Comparison of ENCODE assay signal across 10 cellular contexts in the genomic region with DNA sequence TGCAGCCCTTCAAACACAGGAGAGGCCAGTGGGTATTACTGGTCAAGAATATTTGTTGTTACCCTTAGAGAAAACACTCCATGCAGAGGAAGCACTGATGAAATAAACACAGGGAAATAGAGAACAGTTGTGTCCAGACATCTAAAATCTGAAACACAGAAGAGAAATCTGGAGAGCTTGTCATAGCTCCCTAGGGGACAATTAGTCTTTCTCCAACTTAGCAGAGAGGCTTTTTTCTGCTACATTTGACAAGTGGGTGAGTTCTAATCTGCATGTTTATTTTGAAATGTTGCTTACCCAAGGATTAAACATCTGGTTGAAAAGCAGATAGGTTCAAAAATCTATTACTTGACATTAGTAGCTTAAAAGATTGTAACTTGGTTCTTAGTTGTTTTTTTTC.
"Had no signal": no experiment of that assay in that cellular context is flagged by ENCODE, and none has a peak within 500 bp of the region (broad histone marks: within the 10 kb centered on the region; RNA-seq: fewer than 3 reads in every experiment).

No MANE protein-coding gene starts in this region.

- DNase-seq: activated naive CD8-positive, alpha-beta T cell treated with anti-CD3 and anti-CD28 coated beads for 36 hours; hypothalamus; kidney glomerular epithelial cell; ovary; right lobe of liver; spleen; T1000; trophoblast cell had no signal

- H3K9me3 ChIP-seq: ovary, right lobe of liver, suprapubic skin had no signal

- H3K27me3 ChIP-seq: ovary, right lobe of liver, spleen, suprapubic skin had no signal

- H3K4me3 ChIP-seq: coronary artery, ovary, right lobe of liver, spleen, suprapubic skin had no signal

- H3K36me3 ChIP-seq: ovary, right lobe of liver, spleen, suprapubic skin had no signal

- H3K27ac ChIP-seq: coronary artery, ovary, right lobe of liver, spleen, suprapubic skin had no signal

- H3K4me1 ChIP-seq: right lobe of liver, spleen, suprapubic skin had no signal
